ENCODE assay signal across 27 cellular contexts in the genomic region with DNA sequence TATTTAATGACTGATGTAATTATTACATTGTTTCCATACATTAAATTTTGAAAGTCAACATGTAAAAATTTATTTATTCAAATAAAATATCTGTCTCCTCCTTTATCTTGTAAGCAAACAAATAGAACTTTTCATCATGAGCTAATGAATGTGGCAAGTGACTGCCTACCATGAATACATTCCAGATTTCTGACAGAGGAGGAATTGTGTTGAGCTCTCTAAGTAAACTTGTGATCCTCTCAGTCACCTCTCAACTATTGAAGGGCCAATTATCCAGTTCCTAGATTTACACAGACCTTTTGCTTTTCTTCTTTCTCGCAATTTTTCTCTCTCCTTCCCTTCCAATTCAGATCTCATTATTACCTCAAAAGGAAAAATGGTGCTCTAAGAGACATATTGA. TPM values are rescaled to one million over a fixed set of nuclear protein-coding genes. Genes with fewer than 3 reads are reported as not detected.
"Had no signal": no experiment of that assay in that cellular context is flagged by ENCODE, and none has a peak within 500 bp of the region (broad histone marks: within the 10 kb centered on the region; RNA-seq: fewer than 3 reads in every experiment).

No MANE protein-coding gene starts in this region.

- H3K4me1 Mint-ChIP-seq: stimulated activated naive CD8-positive, alpha-beta T cell treated with anti-CD3 and anti-CD28 coated beads, Interleukin-15, amount 100 ng/mL, for 72 hours had no signal

- H3K4me3 Mint-ChIP-seq: naive thymus-derived CD8-positive, alpha-beta T cell; stimulated activated naive B cell treated with anti-CD40 and anti-IgM and Interleukin-4, amounts not matched to agents 10 μg/mL and 1 μg/mL and 100 μg/mL, for 72 hours; stimulated activated naive CD8-positive, alpha-beta T cell treated with anti-CD3 and anti-CD28 coated beads, Interleukin-15, amount 100 ng/mL, for 72 hours had no signal

- H3K27ac ChIP-seq: dorsolateral prefrontal cortex, esophagus muscularis mucosa, heart left ventricle, neutrophil, right atrium auricular region, sigmoid colon, thoracic aorta had no signal

- FAIRE-seq: urothelium cell line had no signal

- H3K27me3 Mint-ChIP-seq: stimulated activated naive B cell treated with anti-CD40 and anti-IgM and Interleukin-4, amounts not matched to agents 10 μg/mL and 1 μg/mL and 100 μg/mL, for 72 hours had no signal

- H3K9me3 Mint-ChIP-seq: stimulated activated naive CD8-positive, alpha-beta T cell treated with anti-CD3 and anti-CD28 coated beads, Interleukin-15, amount 100 ng/mL, for 72 hours had no signal

- H3K4me3 ChIP-seq: dorsolateral prefrontal cortex, esophagus muscularis mucosa, heart left ventricle, mucosa of descending colon, right atrium auricular region, sigmoid colon, skin epidermis, thoracic aorta, transverse colon had no signal

- H3K36me3 Mint-ChIP-seq: naive thymus-derived CD8-positive, alpha-beta T cell had no signal

- H3K27ac Mint-ChIP-seq: naive thymus-derived CD8-positive, alpha-beta T cell; stimulated activated naive B cell treated with anti-CD40 and anti-IgM and Interleukin-4, amounts not matched to agents 10 μg/mL and 1 μg/mL and 100 μg/mL, for 72 hours had no signal

- DNase-seq: cortex of kidney; dorsolateral prefrontal cortex; effector CD8-positive, alpha-beta T cell; foreskin fibroblast; heart left ventricle; hippocampal formation; left colon; left ventricle myocardium superior; mucosa of descending colon; naive thymus-derived CD8-positive, alpha-beta T cell; sigmoid colon; stimulated activated CD4-positive, alpha-beta T cell treated with anti-CD3 and anti-CD28 coated beads, Interleukin-2, amount 100 ng/mL, for 24 hours; stimulated activated CD4-positive, alpha-beta T cell treated with anti-CD3 and anti-CD28 coated beads, Interleukin-4, amount 100 ng/mL, for 4 hours; stimulated activated naive B cell treated with anti-CD40 and anti-IgM and Interleukin-4, amounts not matched to agents 10 μg/mL and 1 μg/mL and 100 μg/mL, for 72 hours; stimulated activated naive CD8-positive, alpha-beta T cell treated with anti-CD3 and anti-CD28 coated beads, Interleukin-15, amount 100 ng/mL, for 72 hours; transverse colon had no signal

- ATAC-seq: heart left ventricle; left ventricle myocardium superior; naive thymus-derived CD8-positive, alpha-beta T cell; stimulated activated naive B cell treated with anti-CD40 and anti-IgM and Interleukin-4, amounts not matched to agents 10 μg/mL and 1 μg/mL and 100 μg/mL, for 72 hours; stimulated activated naive CD8-positive, alpha-beta T cell treated with anti-CD3 and anti-CD28 coated beads, Interleukin-15, amount 100 ng/mL, for 72 hours had no signal

RNA-seq across cellular contexts. Expression of a gene that starts 21.5 kb away (rescaled TPM):
- total RNA-seq: naive thymus-derived CD8-positive, alpha-beta T cell; osteocyte had no signal

RNA-seq across cellular contexts. Expression of a gene that starts 56.8 kb away (rescaled TPM):
- total RNA-seq: esophagus muscularis mucosa; glomerular endothelial cell; heart left ventricle; kidney epithelial cell; left colon; left ventricle myocardium superior; lung microvascular endothelial cell; mucosa of descending colon; naive thymus-derived CD8-positive, alpha-beta T cell; osteocyte; posterior vena cava; right atrium auricular region; sigmoid colon; transverse colon had no signal
